17 cellular contexts compared by ENCODE assay signal in the genomic region with DNA sequence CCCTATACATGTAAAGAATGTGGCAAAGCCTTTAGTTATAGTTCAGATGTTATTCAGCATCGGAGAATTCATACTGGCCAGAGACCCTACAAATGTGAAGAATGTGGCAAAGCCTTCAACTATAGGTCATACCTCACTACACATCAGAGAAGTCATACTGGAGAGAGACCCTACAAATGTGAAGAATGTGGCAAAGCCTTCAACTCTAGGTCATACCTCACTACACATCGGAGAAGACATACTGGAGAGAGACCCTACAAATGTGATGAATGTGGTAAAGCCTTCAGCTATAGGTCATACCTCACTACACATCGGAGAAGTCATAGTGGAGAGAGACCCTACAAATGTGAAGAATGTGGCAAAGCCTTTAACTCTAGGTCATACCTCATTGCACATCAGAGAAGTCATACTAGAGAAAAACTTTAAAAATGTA. TPM values are rescaled to one million over a fixed set of nuclear protein-coding genes. Genes with fewer than 3 reads are reported as not detected.
DNase-seq lines count a peak whose midpoint lies in the region; ATAC-seq, FAIRE-seq and TF ChIP-seq lines count a peak whose summit lies in the region.
"Had no signal": no experiment of that assay in that cellular context is flagged by ENCODE, and none has a peak within 500 bp of the region (broad histone marks: within the 10 kb centered on the region; RNA-seq: fewer than 3 reads in every experiment).

No MANE protein-coding gene starts in this region.

- H3K4me3 ChIP-seq in Caco-2 (ENCODE audit: low read depth, low read length), result no peak overlapping the region
- H3K4me3 ChIP-seq in liver (ENCODE audit: low read depth in 1 of 3, low read length in 3 of 3), result peak overlapping the region in 2 of 3 donors; percentile 37 to 71
- H3K4me3 ChIP-seq in HAP-1, result no peak overlapping the region
- H3K4me3 ChIP-seq: sigmoid colon had no signal

- FAIRE-seq in HTR-8/SVneo (lab: Jason Lieb, UNC), result peak; percentile 16

- ATAC-seq in GM18868 (IDR thresholded peaks at IDR 0.05; ENCODE audit: unreplicated experiment), result no peak
- ATAC-seq: gastrocnemius medialis, left lobe of liver had no signal

- H3K9me3 Mint-ChIP-seq in Caco-2 (ENCODE audit: unreplicated experiment), result peaks cover 48% of the 10 kb centered on the region
- H3K9me3 Mint-ChIP-seq in activated naive CD8-positive, alpha-beta T cell (ENCODE audit: low read depth), result peaks cover 38% of the 10 kb centered on the region

- BruUV-seq in Caco-2 (replicated peaks; lab: Mats Ljungman, UMichigan), result no TSS peak

- TF ChIP-seq RAD21 in liver (IDR thresholded peaks at IDR 0.05), result no peak

- no peaks in the 10 kb centered on the region for H3K4me1 Mint-ChIP-seq in Caco-2 (ENCODE audit: low read depth, unreplicated experiment)
- H3K4me1 Mint-ChIP-seq in activated naive CD8-positive, alpha-beta T cell (ENCODE audit: low read depth), result peaks cover 6% of the 10 kb centered on the region

- no peak overlapping the region for H3K4me3 Mint-ChIP-seq in Caco-2 (ENCODE audit: unreplicated experiment)
- peak overlapping the region; percentile 3 for H3K4me3 Mint-ChIP-seq in activated naive CD8-positive, alpha-beta T cell

- intact Hi-C loops in Caco-2 (cut with micrococcal nuclease; ENCODE audit: unreplicated experiment), result no loop called here

- no peaks in the 10 kb centered on the region for H3K4me1 ChIP-seq in Caco-2
- no peaks in the 10 kb centered on the region for H3K4me1 ChIP-seq in liver (ENCODE audit: control insufficient read depth in 4 of 4, insufficient read depth in 4 of 4, low read length in 3 of 4)
- no peaks in the 10 kb centered on the region for H3K4me1 ChIP-seq in HAP-1
- H3K4me1 ChIP-seq: gastrocnemius medialis, sigmoid colon had no signal

- H3K27ac Mint-ChIP-seq in Caco-2 (ENCODE audit: unreplicated experiment), result peak overlapping the region; percentile 34
- peak overlapping the region; percentile 37 for H3K27ac Mint-ChIP-seq in activated naive CD8-positive, alpha-beta T cell

- no peak for DNase-seq in Caco-2
- DNase-seq in HTR-8/SVneo (ENCODE audit: insufficient read length, low spot score), result no peak
- DNase-seq in ureter (ENCODE audit: low spot score), result no peak
- DNase-seq in HAP-1 (ENCODE audit: low spot score in 2 of 2), result no peak
- DNase-seq: cerebellar nuclear complex, DND-41, gastrocnemius medialis, KG1, NCI-H1105 treated with DMSO at 0.1 percent for 48 hours, NCI-H2171, sigmoid colon, SW 1271 had no signal

- in situ Hi-C loops in HAP-1 (cut with MboI; ENCODE audit: low sequenced_read_pairs), result no loop called here

- H3K27me3 ChIP-seq in Caco-2 (replicated peaks; ENCODE audit: control insufficient read depth, insufficient read depth, low read length) (no peaks in the 10 kb centered on the region), liver (ENCODE audit: control insufficient read depth in 4 of 4, insufficient read depth in 4 of 4, low read length in 3 of 4) (no peaks in the 10 kb centered on the region), HAP-1 (ENCODE audit: low read depth) (no peaks in the 10 kb centered on the region)
- H3K27me3 ChIP-seq: gastrocnemius medialis, sigmoid colon had no signal

- peaks cover 5% of the 10 kb centered on the region for H3K36me3 ChIP-seq in Caco-2 (ENCODE audit: control insufficient read depth, insufficient read depth, low read length)
- peaks cover 8 to 47% (median 32%) of the 10 kb centered on the region in 4 donors for H3K36me3 ChIP-seq in liver (ENCODE audit: control insufficient read depth in 4 of 4, insufficient read depth in 3 of 4, low read depth in 1 of 4, low read length in 3 of 4)
- peaks cover 28% of the 10 kb centered on the region for H3K36me3 ChIP-seq in HAP-1 (replicated peaks)

- H3K9ac ChIP-seq in liver (ENCODE audit: low read depth in 1 of 2, low read length in 2 of 2), result no peak overlapping the region

- TF ChIP-seq CTCF in Caco-2 (IDR thresholded peaks at IDR 0.05; ENCODE audit: insufficient read depth in 1 of 2, low read depth in 1 of 2, low read length in 1 of 2, severe bottlenecking in 1 of 2, unreplicated experiment in 1 of 2), result no peak
- TF ChIP-seq CTCF in liver (IDR thresholded peaks at IDR 0.05; ENCODE audit: low read depth, low read length, missing input control), result no peak

- POLR2A ChIA-PET in Caco-2 (lab: Charles Lee), result no interaction called here

- H3K9me3 ChIP-seq in Caco-2 (peaks cover 52% of the 10 kb centered on the region), liver (ENCODE audit: control insufficient read depth in 4 of 4, low read length in 3 of 4) (peaks cover 44 to 96% (median 56%) of the 10 kb centered on the region in 4 donors), HAP-1 (peaks cover 24% of the 10 kb centered on the region)

- CTCF ChIA-PET in Caco-2 (lab: Charles Lee), result no interaction called here

- no peak overlapping the region for H3K27ac ChIP-seq in liver (ENCODE audit: low read depth in 1 of 2, low read length in 2 of 2)
- H3K27ac ChIP-seq: gastrocnemius medialis, RWPE1, sigmoid colon had no signal

- peaks cover 73% of the 10 kb centered on the region for H3K36me3 Mint-ChIP-seq in Caco-2 (ENCODE audit: insufficient read depth, unreplicated experiment)
- peaks cover 75% of the 10 kb centered on the region for H3K36me3 Mint-ChIP-seq in activated naive CD8-positive, alpha-beta T cell

- WGBS in liver, result 99% methylated on average over 3 of the region's 3 CpGs

- H3K27me3 Mint-ChIP-seq in Caco-2 (ENCODE audit: insufficient read depth, unreplicated experiment), result no peaks in the 10 kb centered on the region
- no peaks in the 10 kb centered on the region for H3K27me3 Mint-ChIP-seq in activated naive CD8-positive, alpha-beta T cell

TF ChIP-seq in liver, 16 proteins besides CTCF, POLR2A, EP300 and RAD21:
- no peak for TF ChIP-seq TAF1 (conservative IDR thresholded peaks at IDR 0.05)
- no peak for TF ChIP-seq YY1 (IDR thresholded peaks at IDR 0.05)
- TF ChIP-seq HNF4G (IDR thresholded peaks at IDR 0.05), result peak; percentile 8

RNA-seq across cellular contexts. Expression of a gene that starts 42.5 kb away (rescaled TPM):
- 25.5 and 25.8 TPM in 2 replicates for total RNA-seq in Caco-2 (2022)
- total RNA-seq in liver, result 1 to 10 TPM; 4.9 to 9.0 TPM
- 1 to 10 TPM; 1.9 to 2.4 TPM for polyA plus RNA-seq in liver
- 18.5 TPM for total RNA-seq in ureter

Comparison
In these comparisons a context has a peak if more than half of its experiments do, and no peak if none do; other contexts are left out.
1. H3K4me3 ChIP-seq: peak in liver (2 of 3); none in Caco-2 (single experiment) and HAP-1 (single experiment).